ENCODE assay signal across 8 cellular contexts in genomic region chr17:45490198-45490597, GRCh38. TPM values are rescaled to one million over a fixed set of nuclear protein-coding genes. Genes with fewer than 3 reads are reported as not detected.
DNase-seq lines count a peak whose midpoint lies in the region; ATAC-seq and TF ChIP-seq lines count a peak whose summit lies in the region.
"Not testable (repeated sequence)": the region's sequence is repeated elsewhere in the genome, so short reads cannot be mapped to it uniquely, and the experiment has no call there.

No MANE protein-coding gene starts in this region.

- H3F3A ChIP-seq in smooth muscle cell (ENCODE audit: low read depth), result not testable (repeated sequence)

- POLR2A ChIA-PET in CD4-positive, alpha-beta T cell (lab: Charles Lee); OCI-LY7 (lab: Charles Lee): not testable (repeated sequence)

- H3K9me3 Mint-ChIP-seq in CD4-positive, alpha-beta T cell; activated naive CD8-positive, alpha-beta T cell treated with anti-CD3 and anti-CD28 coated beads, Interleukin-2, amount 50 U/mL, for 24 hours: not testable (repeated sequence)

- H4K20me1 ChIP-seq in OCI-LY7 (ENCODE audit: insufficient read depth, low read length); fibroblast of lung (ENCODE audit: control insufficient read depth, extremely low read depth, insufficient read depth, low read length): not testable (repeated sequence)
- peaks cover 14% of the 10 kb centered on the region for H4K20me1 ChIP-seq in smooth muscle cell (ENCODE audit: low read depth)

- H3K4me3 ChIP-seq in OCI-LY7 (ENCODE audit: low read depth, low read length, poor library complexity, severe bottlenecking) (peak overlapping the region; percentile 85), fibroblast of lung (replicated peaks in 1 of 4; ENCODE audit: control extremely low read depth in 1 of 4, insufficient read depth in 1 of 4, low read depth in 3 of 4, low read length in 4 of 4) (peak overlapping the region; percentile 62 to 72 (median 66)), smooth muscle cell (peak overlapping the region; percentile 76)

- not testable (repeated sequence) for BruUV-seq in OCI-LY7 (replicated peaks; lab: Mats Ljungman, UMichigan)

- not testable (repeated sequence) for H3K9me3 ChIP-seq in CD4-positive, alpha-beta T cell (ENCODE audit: control insufficient read depth, low read length); OCI-LY7 (ENCODE audit: low read length); fibroblast of lung (ENCODE audit: control insufficient read depth, insufficient read depth, low read depth, low read length); smooth muscle cell (replicated peaks; ENCODE audit: low read depth)

- H3K9ac ChIP-seq in fibroblast of lung (ENCODE audit: insufficient read depth, low read length) (peak overlapping the region; percentile 75), smooth muscle cell (ENCODE audit: low read depth) (peak overlapping the region; percentile 83)

- H3K27ac Mint-ChIP-seq in CD4-positive, alpha-beta T cell, result peak overlapping the region; percentile 90
- H3K27ac Mint-ChIP-seq in activated naive CD8-positive, alpha-beta T cell treated with anti-CD3 and anti-CD28 coated beads, Interleukin-2, amount 50 U/mL, for 24 hours, result peak overlapping the region; percentile 78

- CTCF ChIA-PET in CD4-positive, alpha-beta T cell (lab: Charles Lee), result interaction anchor here (0.6 kb wide), 1 partner anchor 103 kb away, joined by 3 read pairs; no protein-coding TSS in a partner anchor
- CTCF ChIA-PET in OCI-LY7 (lab: Charles Lee; ENCODE audit: unreplicated experiment), result not testable (repeated sequence)

- H3K27me3 ChIP-seq in CD4-positive, alpha-beta T cell (ENCODE audit: control insufficient read depth, insufficient read depth, low read length); fibroblast of lung (ENCODE audit: control insufficient read depth, insufficient read depth, low read length); smooth muscle cell (ENCODE audit: low read depth): not testable (repeated sequence)

- no CpG with 5 or more reads among the region's 30 CpGs for WGBS in smooth muscle cell (ENCODE audit: low lambda C conversion rate)

- H3K4me1 ChIP-seq in OCI-LY7 (ENCODE audit: insufficient read depth, low read length, poor library complexity, severe bottlenecking), result peaks cover 10% of the 10 kb centered on the region
- not testable (repeated sequence) for H3K4me1 ChIP-seq in fibroblast of lung (ENCODE audit: control insufficient read depth, extremely low read depth, insufficient read depth, low read length); smooth muscle cell (ENCODE audit: low read depth)

- peaks cover 15% of the 10 kb centered on the region for H3K4me1 Mint-ChIP-seq in CD4-positive, alpha-beta T cell (ENCODE audit: low read depth)
- H3K4me1 Mint-ChIP-seq in activated naive CD8-positive, alpha-beta T cell treated with anti-CD3 and anti-CD28 coated beads, Interleukin-2, amount 50 U/mL, for 24 hours, result peaks cover 19% of the 10 kb centered on the region

- not testable (repeated sequence) for H3K27me3 Mint-ChIP-seq in CD4-positive, alpha-beta T cell; activated naive CD8-positive, alpha-beta T cell treated with anti-CD3 and anti-CD28 coated beads, Interleukin-2, amount 50 U/mL, for 24 hours

- intact Hi-C loops in CD4-positive, alpha-beta T cell (cut with DNase I, micrococcal nuclease); OCI-LY7 (cut with micrococcal nuclease; ENCODE audit: unreplicated experiment): not testable (repeated sequence)

- not testable (repeated sequence) for H3K79me2 ChIP-seq in OCI-LY7 (ENCODE audit: insufficient read depth, low read depth, low read length); smooth muscle cell (ENCODE audit: low read depth)
- H3K79me2 ChIP-seq in fibroblast of lung (ENCODE audit: control insufficient read depth, insufficient read depth, low read length), result peaks cover 13% of the 10 kb centered on the region

- not testable (repeated sequence) for H2AFZ ChIP-seq in OCI-LY7 (ENCODE audit: low read length); fibroblast of lung (ENCODE audit: low read length); smooth muscle cell (ENCODE audit: low read depth)

- not testable (repeated sequence) for ATAC-seq in CD4-positive, alpha-beta T cell (ENCODE audit: poor library complexity)
- ATAC-seq in GM19395 (IDR thresholded peaks at IDR 0.05; ENCODE audit: unreplicated experiment) (peak; percentile 45), HG03064 (IDR thresholded peaks at IDR 0.05; ENCODE audit: low read depth, unreplicated experiment) (peak; percentile 11)
- peak; percentile 10 for ATAC-seq in activated naive CD8-positive, alpha-beta T cell treated with anti-CD3 and anti-CD28 coated beads, Interleukin-2, amount 50 U/mL, for 24 hours

- H3K27ac ChIP-seq in CD4-positive, alpha-beta T cell (ENCODE audit: low read depth, low read length), result peak overlapping the region; percentile 56
- not testable (repeated sequence) for H3K27ac ChIP-seq in OCI-LY7 (ENCODE audit: low read depth, low read length, poor library complexity, severe bottlenecking); smooth muscle cell (ENCODE audit: low read depth)
- H3K27ac ChIP-seq in fibroblast of lung (ENCODE audit: insufficient read depth, low read length), result peak overlapping the region; percentile 84

- not testable (repeated sequence) for H3K36me3 ChIP-seq in OCI-LY7 (ENCODE audit: insufficient read depth, low read length); fibroblast of lung (ENCODE audit: control insufficient read depth, insufficient read depth, low read length); smooth muscle cell (ENCODE audit: low read depth)

- TF ChIP-seq CTCF in CD4-positive, alpha-beta T cell (IDR thresholded peaks at IDR 0.05); OCI-LY7 (conservative IDR thresholded peaks at IDR 0.05; ENCODE audit: low read length); fibroblast of lung (conservative IDR thresholded peaks at IDR 0.05 in 1 of 2, IDR thresholded peaks at IDR 0.05 in 1 of 2; ENCODE audit: low read depth in 1 of 2, low read length in 2 of 2); smooth muscle cell (IDR thresholded peaks at IDR 0.05; ENCODE audit: borderline replicate concordance, insufficient read depth, poor library complexity, severe bottlenecking): not testable (repeated sequence)

- H3K4me2 ChIP-seq in OCI-LY7 (ENCODE audit: low read length) (peak overlapping the region; percentile 81), fibroblast of lung (ENCODE audit: extremely low read depth, insufficient read depth, low read length) (peak overlapping the region; percentile 64), smooth muscle cell (peak overlapping the region; percentile 94)

- peak in 2 of 10 experiments; percentile 2 to 10 for DNase-seq in CD4-positive, alpha-beta T cell
- not testable (repeated sequence) for DNase-seq in OCI-LY7 (ENCODE audit: low spot score); smooth muscle cell (lab: John Stamatoyannopoulos, UW; ENCODE audit: unreplicated experiment)
- DNase-seq in activated naive CD8-positive, alpha-beta T cell treated with anti-CD3 and anti-CD28 coated beads, Interleukin-2, amount 50 U/mL, for 24 hours, result peak; percentile 18
- DNase-seq in fibroblast of lung (ENCODE audit: low read depth in 2 of 2) (peak; percentile 8 to 28), medulla oblongata (ENCODE audit: extremely low spot score) (peak; percentile 4)

- H3K9me2 ChIP-seq in OCI-LY7 (ENCODE audit: insufficient read depth, low read length), result not testable (repeated sequence)

- H3K4me3 Mint-ChIP-seq in CD4-positive, alpha-beta T cell, result peak overlapping the region; percentile 91
- H3K4me3 Mint-ChIP-seq in activated naive CD8-positive, alpha-beta T cell treated with anti-CD3 and anti-CD28 coated beads, Interleukin-2, amount 50 U/mL, for 24 hours, result peak overlapping the region; percentile 90

- not testable (repeated sequence) for H3K36me3 Mint-ChIP-seq in CD4-positive, alpha-beta T cell (ENCODE audit: low read depth); activated naive CD8-positive, alpha-beta T cell treated with anti-CD3 and anti-CD28 coated beads, Interleukin-2, amount 50 U/mL, for 24 hours (ENCODE audit: low read depth)

RNA-seq across cellular contexts. Expression of gene PLEKHM1, which starts 0.3 kb away (rescaled TPM):
- total RNA-seq in CD4-positive, alpha-beta T cell, result 100 to 1,000 TPM; 108 to 118 TPM
- 6.5 and 11.8 TPM in 2 replicates for total RNA-seq in OCI-LY7 (2014; rRNA removed; shearing (Covaris generic))
- total RNA-seq in OCI-LY7 (2022), result 29.3 and 36.7 TPM in 2 replicates
- 20.5 and 27.9 TPM in 2 replicates for total RNA-seq in fibroblast of lung
- polyA plus RNA-seq in fibroblast of lung, result 15.8 and 21.6 TPM in 2 replicates
- 20.3 and 25.9 TPM in 2 replicates for polyA plus RNA-seq in fibroblast of lung (2012)
- 96.2 and 129 TPM in 2 replicates for polyA minus RNA-seq in fibroblast of lung (ENCODE audit: low replicate concordance)
- total RNA-seq in smooth muscle cell, result 14.8 and 15.1 TPM in 2 replicates
- polyA plus RNA-seq in smooth muscle cell, result 8.7 and 9.8 TPM in 2 replicates

RNA-seq across cellular contexts. Expression of gene ARHGAP27, which starts 57.5 kb away (rescaled TPM):
- total RNA-seq in CD4-positive, alpha-beta T cell, result 10 to 100 TPM; 33.3 to 35.2 TPM
- 55.5 and 66.1 TPM in 2 replicates for total RNA-seq in OCI-LY7 (2014; rRNA removed; shearing (Covaris generic))
- total RNA-seq in OCI-LY7 (2022) (56.8 and 62.7 TPM in 2 replicates), fibroblast of lung (1.5 and 3.3 TPM in 2 replicates), smooth muscle cell (3.0 and 3.6 TPM in 2 replicates)
- polyA plus RNA-seq in fibroblast of lung (0.57 and 0.95 TPM in 2 replicates), smooth muscle cell (3.7 and 9.0 TPM in 2 replicates)
- 0.57 and 1.3 TPM in 2 replicates for polyA plus RNA-seq in fibroblast of lung (2012)
- 0.35 and 0.93 TPM in 2 replicates for polyA minus RNA-seq in fibroblast of lung (ENCODE audit: low replicate concordance)
